In the genomic region with DNA sequence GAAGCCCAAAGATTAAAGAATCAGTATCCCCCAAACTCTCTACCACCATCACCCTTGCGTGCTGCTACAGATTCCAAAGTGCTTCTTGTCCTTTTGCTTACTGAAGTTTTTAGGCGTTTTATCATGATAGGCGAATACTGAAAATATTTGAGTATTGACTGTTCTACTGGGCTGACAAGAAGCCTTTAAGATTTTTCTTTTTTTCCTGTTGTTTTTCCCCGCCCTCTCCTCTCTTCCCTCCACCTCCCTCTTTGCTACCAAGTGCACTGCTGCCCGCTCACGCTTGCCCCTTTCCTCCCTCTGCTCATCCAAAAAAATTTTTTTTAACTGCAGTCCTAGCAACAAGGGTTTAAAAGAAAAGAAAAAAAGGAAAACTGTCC, we compare ENCODE assay signal across 8 cellular contexts. TPM values are rescaled to one million over a fixed set of nuclear protein-coding genes. Genes with fewer than 3 reads are reported as not detected.
DNase-seq lines count a peak whose midpoint lies in the region; ATAC-seq and TF ChIP-seq lines count a peak whose summit lies in the region.

No MANE protein-coding gene starts in this region.

- peaks cover 24% of the 10 kb centered on the region for H3K4me1 ChIP-seq in cardiac muscle cell (ENCODE audit: low read depth)
- H3K4me1 ChIP-seq in tibial artery: peaks cover 0 to 40% (median 19%) of the 10 kb centered on the region in 4 donors

- no peaks in the 10 kb centered on the region for H3K36me3 ChIP-seq in cardiac muscle cell
- no peaks in the 10 kb centered on the region for H3K36me3 ChIP-seq in tibial artery

- H3K4me3 ChIP-seq in cardiac muscle cell (peak overlapping the region; percentile 87), tibial artery (peak overlapping the region; percentile 66 to 93)

- H3K27ac ChIP-seq in cardiac muscle cell: peak overlapping the region; percentile 76
- peak overlapping the region; percentile 82 to 83 for H3K27ac ChIP-seq in tibial artery

- intact Hi-C loops in Right ventricle myocardium inferior (cut with DNase I) (no loop called here), left colon (cut with DNase I, micrococcal nuclease) (no loop called here), tibial artery (cut with DNase I; ENCODE audit: low total_unique reads) (no loop called here)

- H3K27me3 ChIP-seq in cardiac muscle cell (no peaks in the 10 kb centered on the region), tibial artery (no peaks in the 10 kb centered on the region)

- TF ChIP-seq CTCF in cardiac muscle cell (IDR thresholded peaks at IDR 0.05; ENCODE audit: low read depth, low read length) (no peak), tibial artery (IDR thresholded peaks at IDR 0.05) (no peak)

- H3K9me3 ChIP-seq in cardiac muscle cell (ENCODE audit: low read depth) (no peaks in the 10 kb centered on the region), tibial artery (no peaks in the 10 kb centered on the region)

- no peak for ATAC-seq in Right ventricle myocardium inferior
- peak; percentile 13 for ATAC-seq in left colon
- ATAC-seq in GM21526 (IDR thresholded peaks at IDR 0.05; ENCODE audit: low FRiP score, unreplicated experiment): no peak
- ATAC-seq in HG02885 (IDR thresholded peaks at IDR 0.05; ENCODE audit: poor library complexity, unreplicated experiment): no peak

- DNase-seq in cardiac muscle cell (ENCODE audit: low read depth in 1 of 2, low spot score in 1 of 2) (peak in 1 of 2 donors; percentile 4), Right ventricle myocardium inferior (ENCODE audit: missing footprints) (no peak), amniotic epithelial cell (ENCODE audit: low read depth) (peak; percentile 16), left colon (no peak), tibial artery (no peak)
- DNase-seq in stimulated activated CD4-positive, alpha-beta T cell treated with anti-CD3 and anti-CD28 coated beads, Interleukin-2, amount 100 ng/mL, for 24 hours: no peak

RNA-seq across cellular contexts. Expression of gene SPCS2, which starts 0.7 kb away (rescaled TPM):
- total RNA-seq in cardiac muscle cell: 38.1 and 48.5 TPM in 2 replicates
- 333 and 430 TPM in 2 replicates for polyA plus RNA-seq in cardiac muscle cell
- 108 TPM for total RNA-seq in Right ventricle myocardium inferior
- 100 to 1,000 TPM; 114 to 124 TPM for total RNA-seq in left colon

RNA-seq across cellular contexts. Expression of gene XRRA1, which starts 0.8 kb away (rescaled TPM):
- total RNA-seq in cardiac muscle cell (15.2 and 35.9 TPM in 2 replicates), Right ventricle myocardium inferior (6.6 TPM), left colon (10 to 100 TPM in 1 of 2 donors, 1 to 10 TPM in 1; 5.7 to 20.8 TPM)
- 16.0 and 20.2 TPM in 2 replicates for polyA plus RNA-seq in cardiac muscle cell

RNA-seq across cellular contexts. Expression of gene NEU3, which starts 39.0 kb away (rescaled TPM):
- total RNA-seq in cardiac muscle cell (9.7 and 14.3 TPM in 2 replicates), Right ventricle myocardium inferior (4.5 TPM), left colon (1 to 10 TPM; 6.1 to 7.7 TPM)
- polyA plus RNA-seq in cardiac muscle cell: 3.5 and 4.4 TPM in 2 replicates
